In the genomic region with DNA sequence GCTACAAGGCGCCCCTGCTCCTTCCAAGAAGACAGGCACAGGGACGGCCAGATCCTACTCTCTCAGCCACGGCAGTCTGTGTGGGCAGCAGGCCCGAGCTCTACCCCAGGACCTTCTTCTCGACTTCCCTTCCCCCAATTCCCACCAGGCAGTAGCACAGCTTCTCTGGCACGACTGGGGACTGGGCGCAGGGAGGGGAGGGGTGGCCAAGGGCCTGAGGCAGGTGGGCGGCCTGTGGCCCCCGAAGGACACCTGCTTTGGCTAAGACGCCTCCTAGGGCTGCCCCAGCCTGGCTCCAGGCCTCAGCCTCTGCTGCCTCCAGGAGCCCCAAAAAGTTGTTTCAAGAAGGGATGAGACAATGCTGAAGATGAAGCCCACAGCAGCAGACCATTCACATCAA, we compare ENCODE assay signal across 5 cellular contexts.
"Had no signal": no experiment of that assay in that cellular context is flagged by ENCODE, and none has a peak within 500 bp of the region (broad histone marks: within the 10 kb centered on the region; RNA-seq: fewer than 3 reads in every experiment).

No MANE protein-coding gene starts in this region.

- H3K4me2 ChIP-seq: GM23338 had no signal

- H2AFZ ChIP-seq: GM23338 had no signal

- H3K4me3 ChIP-seq: GM23338, K562 had no signal

- H3K4me1 Mint-ChIP-seq: GM23338, H9 had no signal

- DNase-seq: H9, HCEC 1CT, IMR-90 had no signal

- H3K27ac Mint-ChIP-seq: GM23338, H9 had no signal

- H3K4me3 Mint-ChIP-seq: GM23338, H9 had no signal
